In the genomic region with DNA sequence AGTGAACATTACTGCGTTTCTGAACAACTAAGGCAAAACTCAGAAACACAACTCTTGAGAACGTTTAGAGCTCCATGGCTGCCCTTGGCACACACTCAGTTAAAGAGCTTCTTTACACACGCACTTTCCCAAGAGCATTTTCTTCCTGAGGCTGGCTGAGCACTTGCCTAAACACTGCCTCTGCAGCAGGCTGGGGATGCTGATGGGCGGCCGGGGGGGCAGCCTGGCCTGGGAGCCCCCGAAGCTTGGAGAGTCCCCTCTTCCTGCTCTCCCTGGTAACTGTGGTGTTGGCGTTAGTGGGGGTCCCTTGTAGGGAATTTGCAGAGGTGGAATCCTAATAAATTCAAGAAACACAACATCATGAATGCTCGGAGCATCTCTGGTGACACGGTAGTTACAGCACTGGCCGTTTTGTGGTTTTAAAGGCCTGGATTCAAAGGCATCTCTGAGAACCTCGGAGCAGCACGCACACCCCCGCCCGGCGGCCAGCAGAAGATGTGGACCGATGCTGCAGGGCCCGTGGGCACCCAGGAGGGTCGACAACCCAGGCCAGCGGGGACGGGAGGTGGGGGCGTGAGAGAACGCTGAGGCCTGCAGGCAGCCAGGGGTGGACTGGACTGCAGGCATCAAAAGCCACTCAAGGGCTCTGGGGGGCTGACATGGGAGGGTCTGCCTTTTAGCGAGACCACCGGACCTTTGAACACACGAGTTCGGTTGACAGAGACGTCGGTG, we compare ENCODE assay signal across 1 cellular context.
A peak's percentile ranks its signal among the peaks of the same experiment; 100 is the strongest.
TF ChIP-seq lines count a peak whose summit lies in the region.

No MANE protein-coding gene starts in this region.

TF ChIP-seq in K562, 482 proteins besides CTCF, POLR2A, EP300 and RAD21:
- no peak for TF ChIP-seq CREB1 (IDR thresholded peaks at IDR 0.05)
- TF ChIP-seq CREB1 (CRISPR knock-in tag; IDR thresholded peaks at IDR 0.05), result no peak
- no peak for TF ChIP-seq MLX (CRISPR knock-in tag; conservative IDR thresholded peaks at IDR 0.05)
- TF ChIP-seq BHLHE40 (IDR thresholded peaks at IDR 0.05; ENCODE audit: low read length), result no peak
- no peak for TF ChIP-seq SMARCE1 (IDR thresholded peaks at IDR 0.05)
- no peak for TF ChIP-seq ATF7 (IDR thresholded peaks at IDR 0.05)
- TF ChIP-seq TFAP4 (CRISPR knock-in tag; IDR thresholded peaks at IDR 0.05; ENCODE audit: borderline replicate concordance), result 0 out of 2 replicates have a peak, but pooled peaks have one; percentile 14
